Comparison of ENCODE assay signal across 23 cellular contexts in genomic region chr18:43034683-43035500, GRCh38.
DNase-seq lines count a peak whose midpoint lies in the region; ATAC-seq and TF ChIP-seq lines count a peak whose summit lies in the region.
"Had no signal": no experiment of that assay in that cellular context is flagged by ENCODE, and none has a peak within 500 bp of the region (broad histone marks: within the 10 kb centered on the region; RNA-seq: fewer than 3 reads in every experiment).

No MANE protein-coding gene starts in this region.

- H3K36me3 ChIP-seq in HUES6 (ENCODE audit: control insufficient read depth, insufficient read depth, low read length), result no peaks in the 10 kb centered on the region
- no peaks in the 10 kb centered on the region for H3K36me3 ChIP-seq in RWPE2 (ENCODE audit: low read depth)
- H3K36me3 ChIP-seq: left ventricle myocardium inferior, sigmoid colon, upper lobe of right lung, WERI-Rb-1 had no signal

- H3K27me3 Mint-ChIP-seq in immature natural killer cell (ENCODE audit: low read depth in 3 of 3), result peaks cover 0 to 1% (median 0%) of the 10 kb centered on the region in 3 donors
- H3K27me3 Mint-ChIP-seq: activated CD4-positive, alpha-beta memory T cell treated with anti-CD3 and anti-CD28 coated beads, Interleukin-2, amount 10 ng/mL, durations not matched to agents 7 days and 5 days; effector memory CD8-positive, alpha-beta T cell; stimulated activated naive CD8-positive, alpha-beta T cell treated with anti-CD3 and anti-CD28 coated beads, Interleukin-15, amount 100 ng/mL, for 72 hours had no signal

- H3K36me3 Mint-ChIP-seq in immature natural killer cell, result no peaks in the 10 kb centered on the region
- H3K36me3 Mint-ChIP-seq: CD8-positive, alpha-beta T cell had no signal

- no peak overlapping the region for H3K4me3 ChIP-seq in HUES6 (ENCODE audit: low read depth, low read length)
- H3K4me3 ChIP-seq in RWPE2 (ENCODE audit: severe bottlenecking), result no peak overlapping the region
- H3K4me3 ChIP-seq: left ventricle myocardium inferior, sigmoid colon, upper lobe of right lung had no signal

- peak overlapping the region; percentile 93 for H3K27ac ChIP-seq in 22Rv1
- H3K27ac ChIP-seq in HUES6 (ENCODE audit: low read depth, low read length), result peak overlapping the region; percentile 71
- no peak overlapping the region for H3K27ac ChIP-seq in RWPE2 (ENCODE audit: poor library complexity, severe bottlenecking)
- H3K27ac ChIP-seq: left ventricle myocardium inferior, sigmoid colon, upper lobe of right lung, WERI-Rb-1 had no signal

- TF ChIP-seq CTCF in 22Rv1 (IDR thresholded peaks at IDR 0.05) (no peak), RWPE2 (IDR thresholded peaks at IDR 0.05; ENCODE audit: poor library complexity, severe bottlenecking) (no peak)

- no peak overlapping the region for H3K4me3 Mint-ChIP-seq in immature natural killer cell
- H3K4me3 Mint-ChIP-seq: activated CD4-positive, alpha-beta memory T cell treated with anti-CD3 and anti-CD28 coated beads, Interleukin-2, amount 10 ng/mL, durations not matched to agents 7 days and 5 days; CD8-positive, alpha-beta T cell; effector memory CD8-positive, alpha-beta T cell; stimulated activated naive CD8-positive, alpha-beta T cell treated with anti-CD3 and anti-CD28 coated beads, Interleukin-15, amount 100 ng/mL, for 72 hours had no signal

- H3K27me3 ChIP-seq in HUES6 (ENCODE audit: control insufficient read depth, insufficient read depth, low read length), result no peaks in the 10 kb centered on the region
- H3K27me3 ChIP-seq in RWPE2 (ENCODE audit: insufficient read depth, poor library complexity, severe bottlenecking), result no peaks in the 10 kb centered on the region
- H3K27me3 ChIP-seq: sigmoid colon, upper lobe of right lung had no signal

- TF ChIP-seq POLR2A in erythroblast (IDR thresholded peaks at IDR 0.05; ENCODE audit: low read length), result no peak

- no peaks in the 10 kb centered on the region for H3K9me3 ChIP-seq in HUES6 (ENCODE audit: control insufficient read depth, insufficient read depth, low read depth, low read length)
- H3K9me3 ChIP-seq in RWPE2 (ENCODE audit: severe bottlenecking), result no peaks in the 10 kb centered on the region
- H3K9me3 ChIP-seq: left ventricle myocardium inferior, sigmoid colon, upper lobe of right lung had no signal

- no peak overlapping the region for H3K27ac Mint-ChIP-seq in immature natural killer cell
- H3K27ac Mint-ChIP-seq: activated CD4-positive, alpha-beta memory T cell treated with anti-CD3 and anti-CD28 coated beads, Interleukin-2, amount 10 ng/mL, durations not matched to agents 7 days and 5 days; CD8-positive, alpha-beta T cell; effector memory CD8-positive, alpha-beta T cell; stimulated activated naive CD8-positive, alpha-beta T cell treated with anti-CD3 and anti-CD28 coated beads, Interleukin-15, amount 100 ng/mL, for 72 hours had no signal

- H3K4me1 ChIP-seq in HUES6 (ENCODE audit: control insufficient read depth, insufficient read depth, low read length) (peaks cover 22% of the 10 kb centered on the region), RWPE2 (ENCODE audit: insufficient read depth, poor library complexity, severe bottlenecking) (no peaks in the 10 kb centered on the region)
- H3K4me1 ChIP-seq: left ventricle myocardium inferior, sigmoid colon had no signal

- peak overlapping the region; percentile 2 for H3K9ac ChIP-seq in HUES6 (ENCODE audit: low read length)

- no peak for DNase-seq in RWPE2 (ENCODE audit: low spot score)
- peak; percentile 73 for DNase-seq in islet precursor cell
- DNase-seq in immature natural killer cell, result no peak
- no peak for DNase-seq in erythroblast (lab: John Stamatoyannopoulos, UW)
- no peak for DNase-seq in SHP77 (lab: John Stamatoyannopoulos, UW)
- DNase-seq: activated CD4-positive, alpha-beta memory T cell treated with anti-CD3 and anti-CD28 coated beads, Interleukin-2, amount 10 ng/mL, durations not matched to agents 7 days and 5 days; activated naive CD4-positive, alpha-beta T cell treated with anti-CD3 and anti-CD28 coated beads, Interleukin-2, amount 50 U/mL, for 16 hours; activated T-cell treated with anti-CD3 and anti-CD28 coated beads, Interleukin-2, amount 50 U/mL, for 48 hours; CD8-positive, alpha-beta T cell; effector memory CD8-positive, alpha-beta T cell; Karpas-422; left ventricle myocardium inferior; NCI-H1105; NCI-H2107; occipital lobe; sigmoid colon; stimulated activated naive CD8-positive, alpha-beta T cell treated with anti-CD3 and anti-CD28 coated beads, Interleukin-15, amount 100 ng/mL, for 72 hours; upper lobe of right lung; WERI-Rb-1 had no signal

- H3K4me1 Mint-ChIP-seq in immature natural killer cell, result no peaks in the 10 kb centered on the region
- H3K4me1 Mint-ChIP-seq: activated CD4-positive, alpha-beta memory T cell treated with anti-CD3 and anti-CD28 coated beads, Interleukin-2, amount 10 ng/mL, durations not matched to agents 7 days and 5 days; stimulated activated naive CD8-positive, alpha-beta T cell treated with anti-CD3 and anti-CD28 coated beads, Interleukin-15, amount 100 ng/mL, for 72 hours had no signal

- ATAC-seq in RWPE2 (ENCODE audit: low read depth), result peak; percentile 23; the same call in 1 of the 3 replicates
- ATAC-seq in HG03571 (IDR thresholded peaks at IDR 0.05; ENCODE audit: unreplicated experiment), result no peak
- ATAC-seq: CD8-positive, alpha-beta T cell; effector memory CD8-positive, alpha-beta T cell; Right ventricle myocardium inferior; stimulated activated naive CD8-positive, alpha-beta T cell treated with anti-CD3 and anti-CD28 coated beads, Interleukin-15, amount 100 ng/mL, for 72 hours; upper lobe of right lung had no signal

- H3K9me3 Mint-ChIP-seq in immature natural killer cell, result peaks cover 11 to 38% (median 19%) of the 10 kb centered on the region in 6 donors
